In the genomic region with DNA sequence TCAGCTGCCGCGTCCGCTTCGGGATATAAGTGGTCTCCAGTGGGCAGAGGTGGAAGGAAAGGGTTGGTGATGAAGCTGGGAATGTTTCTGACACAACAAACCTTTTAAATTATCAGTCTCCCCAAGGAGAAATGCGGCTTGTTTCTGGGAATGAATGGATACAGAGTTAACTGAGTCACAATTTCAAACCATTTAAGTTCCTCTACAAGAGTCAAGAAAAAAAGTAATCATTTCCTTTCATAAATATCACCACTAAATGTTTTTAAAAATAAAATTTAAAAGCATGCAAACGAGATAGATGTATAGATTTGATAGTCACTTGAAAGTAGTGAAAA, we compare ENCODE assay signal across 13 cellular contexts. TPM values are rescaled to one million over a fixed set of nuclear protein-coding genes. Genes with fewer than 3 reads are reported as not detected.
DNase-seq lines count a peak whose midpoint lies in the region; ATAC-seq, FAIRE-seq and TF ChIP-seq lines count a peak whose summit lies in the region.
"Had no signal": no experiment of that assay in that cellular context is flagged by ENCODE, and none has a peak within 500 bp of the region (broad histone marks: within the 10 kb centered on the region; RNA-seq: fewer than 3 reads in every experiment).

No MANE protein-coding gene starts in this region.

- no peak overlapping the region for H3K27ac ChIP-seq in brain microvascular endothelial cell
- H3K27ac ChIP-seq in kidney (ENCODE audit: low read depth in 2 of 2, low read length in 2 of 2), result peak overlapping the region; percentile 40 to 77
- H3K27ac ChIP-seq in gastrocnemius medialis, result peak overlapping the region; percentile 50 to 73 (median 68)

- DNase-seq in CD14-positive monocyte (ENCODE audit: low spot score) (no peak), brain microvascular endothelial cell (no peak), kidney (no peak), gastrocnemius medialis (no peak), NCI-H2227 treated with DMSO at 0.1 percent for 48 hours (lab: John Stamatoyannopoulos, UW) (no peak)
- DNase-seq in activated naive CD4-positive, alpha-beta T cell (lab: John Stamatoyannopoulos, UW), result no peak
- DNase-seq: SW 1271 had no signal

- TF ChIP-seq POLR2A in gastrocnemius medialis (IDR thresholded peaks at IDR 0.05), result no peak

- H3K4me1 ChIP-seq in kidney (ENCODE audit: control insufficient read depth in 1 of 2, insufficient read depth in 1 of 2, low read depth in 1 of 2, low read length in 2 of 2) (peaks cover 0 to 2% of the 10 kb centered on the region in 2 donors), gastrocnemius medialis (peaks cover 3 to 5% of the 10 kb centered on the region in 2 donors)

- H3K36me3 ChIP-seq in brain microvascular endothelial cell (replicated peaks), result no peaks in the 10 kb centered on the region
- H3K36me3 ChIP-seq in kidney (ENCODE audit: control insufficient read depth in 1 of 2, insufficient read depth in 2 of 2, low read length in 2 of 2), result no peaks in the 10 kb centered on the region
- H3K36me3 ChIP-seq in gastrocnemius medialis, result no peaks in the 10 kb centered on the region

- peaks cover 11 to 30% of the 10 kb centered on the region in 2 donors for H3K36me3 Mint-ChIP-seq in CD14-positive monocyte
- H3K36me3 Mint-ChIP-seq: stimulated activated memory B cell treated with anti-CD40 and anti-IgM and Interleukin-4, amounts not matched to agents 10 μg/mL and 1 μg/mL and 100 μg/mL, for 72 hours had no signal

- FAIRE-seq in kidney (lab: Jason Lieb, UNC), result no peak

- no peaks in the 10 kb centered on the region for H3K9me3 ChIP-seq in kidney (ENCODE audit: control insufficient read depth in 1 of 2, low read length in 2 of 2)
- H3K9me3 ChIP-seq in gastrocnemius medialis, result no peaks in the 10 kb centered on the region

- H3K9ac ChIP-seq in kidney (ENCODE audit: low read length in 2 of 2), result peak overlapping the region; percentile 20 to 72

- ATAC-seq in gastrocnemius medialis (peak in 1 of 2 donors; percentile 4), GM21576 (IDR thresholded peaks at IDR 0.05; ENCODE audit: unreplicated experiment) (no peak), GM18502 (IDR thresholded peaks at IDR 0.05; ENCODE audit: poor library complexity, unreplicated experiment) (no peak)
- ATAC-seq: stimulated activated memory B cell treated with anti-CD40 and anti-IgM and Interleukin-4, amounts not matched to agents 10 μg/mL and 1 μg/mL and 100 μg/mL, for 72 hours had no signal

- peaks cover 0 to 3% (median 0%) of the 10 kb centered on the region in 3 donors for H3K27me3 Mint-ChIP-seq in CD14-positive monocyte (ENCODE audit: low read depth in 3 of 3)

- H3K4me3 Mint-ChIP-seq in CD14-positive monocyte, result peak overlapping the region; percentile 93 to 98
- H3K4me3 Mint-ChIP-seq: CD4-positive, alpha-beta T cell; central memory CD8-positive, alpha-beta T cell; stimulated activated memory B cell treated with anti-CD40 and anti-IgM and Interleukin-4, amounts not matched to agents 10 μg/mL and 1 μg/mL and 100 μg/mL, for 72 hours had no signal

- H3K27ac Mint-ChIP-seq in CD14-positive monocyte, result peak overlapping the region; percentile 84 to 95 (median 91)
- H3K27ac Mint-ChIP-seq: CD4-positive, alpha-beta T cell; stimulated activated memory B cell treated with anti-CD40 and anti-IgM and Interleukin-4, amounts not matched to agents 10 μg/mL and 1 μg/mL and 100 μg/mL, for 72 hours had no signal

- H3K4me1 Mint-ChIP-seq in CD14-positive monocyte, result peaks cover 66% of the 10 kb centered on the region
- H3K4me1 Mint-ChIP-seq: central memory CD8-positive, alpha-beta T cell had no signal

- intact Hi-C loops in CD14-positive monocyte (cut with micrococcal nuclease) (loop anchor here in 1 of 2 donors (5.0 kb wide), 2 partner anchors 36 to 184 kb away; no protein-coding TSS in a partner anchor), kidney (cut with DNase I) (loop anchor here (10.0 kb wide), 1 partner anchor 177 kb away; no protein-coding TSS in a partner anchor), gastrocnemius medialis (cut with DNase I; ENCODE audit: low total_unique reads) (no loop called here)

- TF ChIP-seq CTCF in CD14-positive monocyte (IDR thresholded peaks at IDR 0.05), result no peak
- no peak for TF ChIP-seq CTCF in brain microvascular endothelial cell (IDR thresholded peaks at IDR 0.05; ENCODE audit: low read depth, low read length, missing control alignments)
- TF ChIP-seq CTCF in kidney (IDR thresholded peaks at IDR 0.05; ENCODE audit: borderline replicate concordance, extremely low read depth, insufficient read depth), result no peak
- no peak for TF ChIP-seq CTCF in gastrocnemius medialis (IDR thresholded peaks at IDR 0.05 in 4 of 5, conservative IDR thresholded peaks at IDR 0.05 in 1 of 5)

- in situ Hi-C loops in brain microvascular endothelial cell (cut with HindIII; ENCODE audit: low pct_ligation_motif_present, low sequenced_read_pairs) (loop anchor here (10.0 kb wide), 1 partner anchor 167 kb away; no protein-coding TSS in a partner anchor), gastrocnemius medialis (cut with MboI; ENCODE audit: low sequenced_read_pairs in 4 of 4) (loop anchor here in 2 of 4 donors (5.0 to 10.0 kb wide), 2 partner anchors 177 to 179 kb away; no protein-coding TSS in a partner anchor)

- H3K27me3 ChIP-seq in brain microvascular endothelial cell (replicated peaks) (no peaks in the 10 kb centered on the region), gastrocnemius medialis (no peaks in the 10 kb centered on the region)

- H3K9me3 Mint-ChIP-seq in CD14-positive monocyte, result no peaks in the 10 kb centered on the region
- H3K9me3 Mint-ChIP-seq: CD4-positive, alpha-beta T cell; central memory CD8-positive, alpha-beta T cell; stimulated activated memory B cell treated with anti-CD40 and anti-IgM and Interleukin-4, amounts not matched to agents 10 μg/mL and 1 μg/mL and 100 μg/mL, for 72 hours had no signal

- H3K4me3 ChIP-seq in brain microvascular endothelial cell (ENCODE audit: low read depth, low read length) (peak overlapping the region; percentile 47), kidney (ENCODE audit: low read length in 2 of 2) (peak overlapping the region; percentile 41 to 66), gastrocnemius medialis (peak overlapping the region; percentile 54 to 59 (median 56))

RNA-seq across cellular contexts. Expression of gene GASK1B, which starts 1.4 kb away (rescaled TPM):
- polyA plus RNA-seq in CD14-positive monocyte (100 to 1,000 TPM in 1 of 2 donors, 10 to 100 TPM in 1; 82.2 to 106 TPM), kidney (ENCODE audit: insufficient read depth, low read depth, low replicate concordance) (6.5 TPM)
- total RNA-seq in kidney (38.6 TPM), gastrocnemius medialis (1 to 10 TPM; 1.8 to 9.8 (median 7.9) TPM)
- total RNA-seq: activated CD8-positive, alpha-beta memory T cell treated with anti-CD3 and anti-CD28 coated beads for 36 hours had no signal

RNA-seq across cellular contexts. Expression of gene TMEM144, which starts 38.9 kb away (rescaled TPM):
- polyA plus RNA-seq in CD14-positive monocyte (1 to 10 TPM; 1.0 to 1.5 TPM), kidney (ENCODE audit: insufficient read depth, low read depth, low replicate concordance) (3.3 TPM)
- total RNA-seq in kidney (9.8 TPM), gastrocnemius medialis (1 to 10 TPM in 3 of 4 donors, under 1 TPM in 1; 0.51 to 2.9 (median 2.3) TPM)
- total RNA-seq: activated CD8-positive, alpha-beta memory T cell treated with anti-CD3 and anti-CD28 coated beads for 36 hours had no signal
